In the genomic region with DNA sequence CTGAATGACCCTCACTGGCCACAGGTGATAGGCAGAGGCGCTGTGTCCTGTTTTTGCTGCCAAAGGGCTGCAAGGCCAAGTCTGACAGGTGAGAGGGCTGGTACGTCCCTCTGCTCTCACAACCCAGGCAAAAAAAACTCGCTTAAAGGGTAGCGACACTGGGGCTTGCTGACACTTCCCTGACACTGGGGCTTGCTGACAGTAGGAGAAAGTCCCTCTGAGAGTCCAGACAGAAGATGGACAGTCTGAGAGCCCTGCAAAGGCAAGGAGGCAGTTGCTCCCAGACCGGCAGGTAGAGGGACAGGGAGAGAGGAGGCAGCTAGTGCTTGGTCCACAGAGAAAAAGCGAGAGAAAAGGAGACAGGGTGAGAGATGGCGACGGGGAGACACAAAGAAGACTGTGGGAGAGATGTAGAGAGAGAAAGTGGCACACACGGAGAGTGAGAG, we compare ENCODE assay signal across 8 cellular contexts. TPM values are rescaled to one million over a fixed set of nuclear protein-coding genes. Genes with fewer than 3 reads are reported as not detected.
DNase-seq lines count a peak whose midpoint lies in the region; ATAC-seq and TF ChIP-seq lines count a peak whose summit lies in the region.

No MANE protein-coding gene starts in this region.

- no peak for TF ChIP-seq CTCF in coronary artery (IDR thresholded peaks at IDR 0.05)
- no peak for TF ChIP-seq CTCF in upper lobe of right lung (IDR thresholded peaks at IDR 0.05)

- H3K9me3 ChIP-seq in SJSA1 (replicated peaks) (no peaks in the 10 kb centered on the region), upper lobe of right lung (no peaks in the 10 kb centered on the region)

- peaks cover 10% of the 10 kb centered on the region; the same call in 1 of the 2 replicates for H3K4me1 ChIP-seq in SJSA1 (replicated peaks)
- H3K4me1 ChIP-seq in mesendoderm (ENCODE audit: control insufficient read depth, low read depth, low read length), result peaks cover 6% of the 10 kb centered on the region
- peaks cover 36% of the 10 kb centered on the region for H3K4me1 ChIP-seq in upper lobe of right lung

- H3K4me3 ChIP-seq in SJSA1, result peak overlapping the region; percentile 55
- H3K4me3 ChIP-seq in coronary artery, result peak overlapping the region; percentile 77
- H3K4me3 ChIP-seq in mesendoderm (ENCODE audit: low read length), result peak overlapping the region; percentile 41
- H3K4me3 ChIP-seq in upper lobe of right lung, result peak overlapping the region; percentile 89

- WGBS in mesendoderm (ENCODE audit: extremely low coverage, insufficient coverage, low lambda C conversion rate), result no CpG with 5 or more reads among the region's 9 CpGs

- peak overlapping the region; percentile 91 for H3K56ac ChIP-seq in mesendoderm (ENCODE audit: low read length)

- H4K5ac ChIP-seq in mesendoderm (ENCODE audit: low read length), result no peak overlapping the region

- intact Hi-C loops in Right ventricle myocardium inferior (cut with DNase I), result loop anchor here (1.0 to 5.0 kb wide), 4 partner anchors 99 to 188 kb away; no protein-coding TSS in a partner anchor
- intact Hi-C loops in cardiac septum (cut with DNase I), result loop anchor here (2.0 to 5.0 kb wide), 2 partner anchors 121 to 188 kb away; no protein-coding TSS in a partner anchor
- intact Hi-C loops in upper lobe of right lung (cut with DNase I), result loop anchor here (5.0 to 10.0 kb wide), 2 partner anchors 99 to 184 kb away; no protein-coding TSS in a partner anchor

- H3K18ac ChIP-seq in mesendoderm (ENCODE audit: low read length), result no peak overlapping the region

- peak overlapping the region; percentile 69 for H3K9ac ChIP-seq in mesendoderm (ENCODE audit: low read length)

- H3K36me3 ChIP-seq in SJSA1 (no peaks in the 10 kb centered on the region), mesendoderm (ENCODE audit: control insufficient read depth, insufficient read depth, low read length) (no peaks in the 10 kb centered on the region), upper lobe of right lung (no peaks in the 10 kb centered on the region)

- peaks cover 2% of the 10 kb centered on the region for H3K79me1 ChIP-seq in mesendoderm (ENCODE audit: low read length)

- H3K27ac ChIP-seq in SJSA1 (no peak overlapping the region), coronary artery (peak overlapping the region in 1 of 2 donors; percentile 70), mesendoderm (ENCODE audit: low read depth, low read length) (no peak overlapping the region), upper lobe of right lung (peak overlapping the region; percentile 77)

- H2AK5ac ChIP-seq in mesendoderm (ENCODE audit: low read length), result no peak overlapping the region

- DNase-seq in Right ventricle myocardium inferior (ENCODE audit: missing footprints), result no peak
- DNase-seq in cardiac septum (ENCODE audit: low spot score), result no peak
- no peak for DNase-seq in SJSA1 (ENCODE audit: low read depth in 1 of 2, low spot score in 2 of 2)
- DNase-seq in coronary artery (ENCODE audit: low spot score), result no peak
- DNase-seq in mesendoderm, result no peak
- DNase-seq in upper lobe of right lung, result no peak
- DNase-seq in DMS153 treated with DMSO at 0.1 percent for 48 hours (lab: John Stamatoyannopoulos, UW; ENCODE audit: unreplicated experiment), result no peak

- no peak overlapping the region for H2BK15ac ChIP-seq in mesendoderm (replicated peaks; ENCODE audit: low read depth)

- H4K8ac ChIP-seq in mesendoderm (ENCODE audit: low read depth, low read length), result no peak overlapping the region

- no peak overlapping the region for H3K4ac ChIP-seq in mesendoderm (ENCODE audit: low read depth, low read length)

- no peak overlapping the region for H2BK120ac ChIP-seq in mesendoderm (ENCODE audit: low read depth, low read length)

- no peaks in the 10 kb centered on the region for H3K27me3 ChIP-seq in SJSA1 (replicated peaks)
- H3K27me3 ChIP-seq in mesendoderm (ENCODE audit: insufficient read depth, low read length, poor library complexity), result no peaks in the 10 kb centered on the region
- H3K27me3 ChIP-seq in upper lobe of right lung, result no peaks in the 10 kb centered on the region

- no peak overlapping the region for H3K23ac ChIP-seq in mesendoderm (ENCODE audit: low read length)

- ATAC-seq in Right ventricle myocardium inferior (peak; percentile 7), upper lobe of right lung (peak; percentile 3), HG03565 (IDR thresholded peaks at IDR 0.05; ENCODE audit: unreplicated experiment) (no peak)

- H3K79me2 ChIP-seq in mesendoderm (ENCODE audit: control insufficient read depth, insufficient read depth, low read length), result no peaks in the 10 kb centered on the region

- H3K4me2 ChIP-seq in mesendoderm (ENCODE audit: low read length), result peak overlapping the region; percentile 92

- H2BK5ac ChIP-seq in mesendoderm (ENCODE audit: low read length), result no peak overlapping the region

RNA-seq across cellular contexts. Expression of a gene that starts 0.6 kb away (rescaled TPM):
- 19.0 TPM for total RNA-seq in Right ventricle myocardium inferior
- total RNA-seq in cardiac septum, result 23.1 TPM
- 1.8 and 2.2 TPM in 2 replicates for total RNA-seq in SJSA1 (2014; rRNA removed; shearing (Covaris generic))
- 2.7 TPM for polyA plus RNA-seq in mesendoderm (2013, experiment 1 of 2)
- polyA plus RNA-seq in mesendoderm (2013, experiment 2 of 2), result 2.8 TPM
- 37.5 TPM for total RNA-seq in upper lobe of right lung
